ENCODE assay signal across 16 cellular contexts in the genomic region with DNA sequence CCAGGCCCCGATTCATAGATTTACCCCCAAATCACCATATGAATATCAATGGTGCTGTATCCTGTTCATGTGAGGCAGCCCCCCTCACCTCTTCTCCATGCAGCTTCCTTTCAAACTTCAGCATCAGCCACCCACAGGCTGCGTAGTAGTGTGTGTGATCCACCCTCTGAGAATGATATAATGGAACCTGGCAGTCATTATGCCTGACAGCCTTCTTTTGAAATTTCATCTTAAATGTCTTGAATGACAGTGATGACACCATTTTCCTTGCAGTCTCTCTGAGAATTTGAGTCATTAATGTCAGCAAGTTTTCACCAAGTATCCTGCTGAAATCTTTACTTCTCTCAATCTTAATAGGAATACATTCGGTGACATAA. TPM values are rescaled to one million over a fixed set of nuclear protein-coding genes. Genes with fewer than 3 reads are reported as not detected.
"Had no signal": no experiment of that assay in that cellular context is flagged by ENCODE, and none has a peak within 500 bp of the region (broad histone marks: within the 10 kb centered on the region; RNA-seq: fewer than 3 reads in every experiment).

No MANE protein-coding gene starts in this region.

- H3K27ac ChIP-seq: brain microvascular endothelial cell, esophagus squamous epithelium, ovary, transverse colon, vagina had no signal

- H3K9me3 Mint-ChIP-seq: activated naive CD4-positive, alpha-beta T cell treated with anti-CD3 and anti-CD28 coated beads, Interleukin-2, amount 50 U/mL, for 24 hours; activated T-helper 2 cell treated with anti-CD3 and anti-CD28 coated beads, Interferon-gamma antibody, Interleukin-2, Interleukin-4, amounts not matched to agents 10 μg/mL and 5 μg/mL and 100 μg/mL, durations not matched to agents 14 hours and 24 hours and 36 hours; naive B cell; stimulated activated naive B cell treated with anti-CD40 and anti-IgM and Interleukin-4, amounts not matched to agents 10 μg/mL and 1 μg/mL and 100 μg/mL, for 72 hours had no signal

- H3K4me1 Mint-ChIP-seq: activated naive CD4-positive, alpha-beta T cell treated with anti-CD3 and anti-CD28 coated beads, Interleukin-2, amount 50 U/mL, for 24 hours; naive B cell; stimulated activated naive B cell treated with anti-CD40 and anti-IgM and Interleukin-4, amounts not matched to agents 10 μg/mL and 1 μg/mL and 100 μg/mL, for 72 hours had no signal

- DNase-seq: activated CD8-positive, alpha-beta memory T cell treated with anti-CD3 and anti-CD28 coated beads, Interleukin-2, amount 50 U/mL, for 4 hours; brain microvascular endothelial cell; effector CD8-positive, alpha-beta T cell; esophagus squamous epithelium; left colon; naive B cell; ovary; stimulated activated naive B cell treated with anti-CD40 and anti-IgM and Interleukin-4, amounts not matched to agents 10 μg/mL and 1 μg/mL and 100 μg/mL, for 72 hours; transverse colon had no signal

- H3K9me3 ChIP-seq: esophagus squamous epithelium, ovary, transverse colon, vagina had no signal

- H3K36me3 ChIP-seq: brain microvascular endothelial cell, esophagus squamous epithelium, ovary, transverse colon, vagina had no signal

- H3K36me3 Mint-ChIP-seq: activated naive CD4-positive, alpha-beta T cell treated with anti-CD3 and anti-CD28 coated beads, Interleukin-2, amount 50 U/mL, for 24 hours; naive B cell; stimulated activated naive B cell treated with anti-CD40 and anti-IgM and Interleukin-4, amounts not matched to agents 10 μg/mL and 1 μg/mL and 100 μg/mL, for 72 hours had no signal

- H3K4me3 Mint-ChIP-seq: activated naive CD4-positive, alpha-beta T cell treated with anti-CD3 and anti-CD28 coated beads, Interleukin-2, amount 50 U/mL, for 24 hours; naive B cell; stimulated activated naive B cell treated with anti-CD40 and anti-IgM and Interleukin-4, amounts not matched to agents 10 μg/mL and 1 μg/mL and 100 μg/mL, for 72 hours had no signal

- H3K27ac Mint-ChIP-seq: activated naive CD4-positive, alpha-beta T cell treated with anti-CD3 and anti-CD28 coated beads, Interleukin-2, amount 50 U/mL, for 24 hours; activated T-helper 2 cell treated with anti-CD3 and anti-CD28 coated beads, Interferon-gamma antibody, Interleukin-2, Interleukin-4, amounts not matched to agents 10 μg/mL and 5 μg/mL and 100 μg/mL, durations not matched to agents 14 hours and 24 hours and 36 hours; naive B cell; stimulated activated naive B cell treated with anti-CD40 and anti-IgM and Interleukin-4, amounts not matched to agents 10 μg/mL and 1 μg/mL and 100 μg/mL, for 72 hours had no signal

- H3K4me1 ChIP-seq: esophagus squamous epithelium, transverse colon, vagina had no signal

- H3K4me3 ChIP-seq: esophagus squamous epithelium, ovary, transverse colon, vagina had no signal

- H3K27me3 ChIP-seq: brain microvascular endothelial cell, ovary, transverse colon, vagina had no signal

RNA-seq across cellular contexts. Expression of gene CLRN1, which starts 3.5 kb away (rescaled TPM):
- total RNA-seq: activated T-helper 2 cell treated with anti-CD3 and anti-CD28 coated beads, Interferon-gamma antibody, Interleukin-2, Interleukin-4, amounts not matched to agents 10 μg/mL and 5 μg/mL and 100 μg/mL, durations not matched to agents 14 hours and 24 hours and 36 hours; endothelial cell of umbilical vein; esophagus squamous epithelium; fibroblast of villous mesenchyme; left colon; lung microvascular endothelial cell; mononuclear cell; ovary; vagina had no signal
